Comparison of ENCODE assay signal across 20 cellular contexts in genomic region chr7:4800926-4801838, GRCh38. TPM values are rescaled to one million over a fixed set of nuclear protein-coding genes. Genes with fewer than 3 reads are reported as not detected.
DNase-seq lines count a peak whose midpoint lies in the region; ATAC-seq, FAIRE-seq and TF ChIP-seq lines count a peak whose summit lies in the region.
"Had no signal": no experiment of that assay in that cellular context is flagged by ENCODE, and none has a peak within 500 bp of the region (broad histone marks: within the 10 kb centered on the region; RNA-seq: fewer than 3 reads in every experiment).

No MANE protein-coding gene starts in this region.

- H2BK5ac ChIP-seq in mesenchymal stem cell (ENCODE audit: low read depth, low read length, poor library complexity, severe bottlenecking) = no peak overlapping the region

- no peak overlapping the region for H3K4ac ChIP-seq in mesenchymal stem cell (ENCODE audit: low read depth in 1 of 2, low read length in 2 of 2)

- H3K27me3 ChIP-seq in HepG2 (ENCODE audit: control insufficient read depth in 1 of 2, insufficient read depth in 2 of 2, low read length in 2 of 2) = peaks cover 1 to 25% of the 10 kb centered on the region in 2 experiments; a peak in 3 of 5 replicates
- no peaks in the 10 kb centered on the region for H3K27me3 ChIP-seq in right lobe of liver
- H3K27me3 ChIP-seq in RWPE2 (ENCODE audit: insufficient read depth, poor library complexity, severe bottlenecking) = peaks cover under 1% of the 10 kb centered on the region
- H3K27me3 ChIP-seq in mesenchymal stem cell (ENCODE audit: control insufficient read depth in 1 of 2, insufficient read depth in 1 of 2, low read length in 2 of 2) = peaks cover 0 to 10% of the 10 kb centered on the region in 2 experiments
- H3K27me3 ChIP-seq: testis had no signal

- H3K27ac ChIP-seq in HepG2 (ENCODE audit: extremely low read length, insufficient read depth, low read length) = no peak overlapping the region
- no peak overlapping the region for H3K27ac ChIP-seq in right lobe of liver
- H3K27ac ChIP-seq in RWPE2 (ENCODE audit: poor library complexity, severe bottlenecking) = no peak overlapping the region
- no peak overlapping the region for H3K27ac ChIP-seq in mesenchymal stem cell (ENCODE audit: low read length, poor library complexity, severe bottlenecking)
- H3K27ac ChIP-seq: GM23248, testis had no signal

- H3K9me3 ChIP-seq in HepG2 (ENCODE audit: low read length) (no peaks in the 10 kb centered on the region), right lobe of liver (no peaks in the 10 kb centered on the region), RWPE2 (ENCODE audit: severe bottlenecking) (no peaks in the 10 kb centered on the region), mesenchymal stem cell (ENCODE audit: control insufficient read depth, low read length) (no peaks in the 10 kb centered on the region)
- H3K9me3 ChIP-seq: testis had no signal

- no peak overlapping the region for H4K8ac ChIP-seq in mesenchymal stem cell (ENCODE audit: low read length)

- no peak overlapping the region for H3K9ac ChIP-seq in HepG2 (ENCODE audit: insufficient read depth, low read depth, low read length)
- H3K9ac ChIP-seq in mesenchymal stem cell (ENCODE audit: low read length) = no peak overlapping the region
- H3K9ac ChIP-seq: GM23248 had no signal

- H2BK15ac ChIP-seq in mesenchymal stem cell (ENCODE audit: low read depth, poor library complexity, severe bottlenecking) = no peak overlapping the region

- H3K4me1 Mint-ChIP-seq in stimulated activated naive CD8-positive, alpha-beta T cell treated with anti-CD3 and anti-CD28 coated beads, Interleukin-15, amount 100 ng/mL, for 72 hours = peaks cover 5% of the 10 kb centered on the region

- 39% methylated on average over 10 of the region's 27 CpGs for WGBS in HepG2 (ENCODE audit: low lambda C conversion rate)
- no CpG with 5 or more reads among the region's 27 CpGs for WGBS in right lobe of liver (ENCODE audit: insufficient coverage, low coverage, low lambda C conversion rate, missing lambda C conversion rate)
- WGBS in mesenchymal stem cell = 92% methylated on average over 27 of the region's 27 CpGs

- intact Hi-C loops in HepG2 (cut with micrococcal nuclease; ENCODE audit: unreplicated experiment) = no loop called here
- intact Hi-C loops in right lobe of liver (cut with DNase I) = loop anchor here (5.0 to 10.0 kb wide), 2 partner anchors 281 to 284 kb away; no protein-coding TSS in a partner anchor

- H3K36me3 ChIP-seq in HepG2 (replicated peaks in 1 of 2; ENCODE audit: control insufficient read depth in 1 of 2, insufficient read depth in 2 of 2, low read length in 2 of 2) (no peaks in the 10 kb centered on the region), right lobe of liver (no peaks in the 10 kb centered on the region), RWPE2 (ENCODE audit: low read depth) (no peaks in the 10 kb centered on the region), mesenchymal stem cell (ENCODE audit: control insufficient read depth in 1 of 2, insufficient read depth in 2 of 2, low read depth in 1 of 2, low read length in 2 of 2) (no peaks in the 10 kb centered on the region)

- peak overlapping the region; percentile 47 for H4K91ac ChIP-seq in mesenchymal stem cell (ENCODE audit: low read length)

- no peak for TF ChIP-seq CTCF in HepG2 (CRISPR knock-in tag; IDR thresholded peaks at IDR 0.05)
- TF ChIP-seq CTCF in right lobe of liver (IDR thresholded peaks at IDR 0.05) = no peak
- TF ChIP-seq CTCF in RWPE2 (IDR thresholded peaks at IDR 0.05; ENCODE audit: poor library complexity, severe bottlenecking) = no peak

- no peak overlapping the region for H3K23ac ChIP-seq in mesenchymal stem cell (ENCODE audit: low read length in 2 of 2)

- POLR2A ChIA-PET in HepG2 (lab: Yijun Ruan, JAX) = no interaction called here

- H3K4me2 ChIP-seq in HepG2 (ENCODE audit: low read depth, low read length) (no peak overlapping the region), mesenchymal stem cell (ENCODE audit: low read length, poor library complexity, severe bottlenecking) (no peak overlapping the region)
- H3K4me2 ChIP-seq: smooth muscle cell had no signal

- no peak overlapping the region for H2BK12ac ChIP-seq in mesenchymal stem cell (ENCODE audit: low read length in 2 of 2)

- H2AFZ ChIP-seq in HepG2 (ENCODE audit: low read length) (no peak overlapping the region), mesenchymal stem cell (ENCODE audit: low read depth, low read length) (no peak overlapping the region)
- H2AFZ ChIP-seq: GM23248 had no signal

- 0 out of 3 replicates have a peak, but pooled peaks have one; percentile 4 for ATAC-seq in HepG2
- ATAC-seq in right lobe of liver = no peak
- peak; percentile 23; the same call in 2 of the 3 replicates for ATAC-seq in RWPE2 (ENCODE audit: low read depth)
- ATAC-seq in stimulated activated naive CD8-positive, alpha-beta T cell treated with anti-CD3 and anti-CD28 coated beads, Interleukin-15, amount 100 ng/mL, for 72 hours = peak; percentile 15
- ATAC-seq in HG03469 (IDR thresholded peaks at IDR 0.05; ENCODE audit: unreplicated experiment) = no peak
- no peak for ATAC-seq in GM18520 (IDR thresholded peaks at IDR 0.05; ENCODE audit: unreplicated experiment)

- no peak overlapping the region for H3K4me3 Mint-ChIP-seq in stimulated activated naive CD8-positive, alpha-beta T cell treated with anti-CD3 and anti-CD28 coated beads, Interleukin-15, amount 100 ng/mL, for 72 hours

- no peak overlapping the region for H3K4me3 ChIP-seq in HepG2 (replicated peaks in 1 of 3; ENCODE audit: insufficient read depth in 1 of 3, low read depth in 2 of 3, low read length in 3 of 3)
- H3K4me3 ChIP-seq in right lobe of liver = no peak overlapping the region
- H3K4me3 ChIP-seq in RWPE2 (ENCODE audit: severe bottlenecking) = no peak overlapping the region
- H3K4me3 ChIP-seq in mesenchymal stem cell (ENCODE audit: insufficient read depth in 1 of 2, low read depth in 1 of 2, low read length in 2 of 2) = no peak overlapping the region
- H3K4me3 ChIP-seq: GM23248, lung, smooth muscle cell, testis had no signal

- H4K20me1 ChIP-seq in HepG2 (ENCODE audit: insufficient read depth, low read length) = no peaks in the 10 kb centered on the region

- H3K18ac ChIP-seq in mesenchymal stem cell (ENCODE audit: low read depth in 1 of 2, low read length in 2 of 2) = no peak overlapping the region

- H2AK5ac ChIP-seq in mesenchymal stem cell (ENCODE audit: low read length, severe bottlenecking) = no peak overlapping the region

- H3K9me3 Mint-ChIP-seq in stimulated activated naive CD8-positive, alpha-beta T cell treated with anti-CD3 and anti-CD28 coated beads, Interleukin-15, amount 100 ng/mL, for 72 hours = no peaks in the 10 kb centered on the region

- DNase-seq in HepG2 (ENCODE audit: low spot score) (no peak), right lobe of liver (no peak), RWPE2 (ENCODE audit: low spot score) (peak; percentile 55), mesenchymal stem cell (no peak), HT-29 (ENCODE audit: low spot score) (no peak)
- no peak for DNase-seq in stimulated activated naive CD8-positive, alpha-beta T cell treated with anti-CD3 and anti-CD28 coated beads, Interleukin-15, amount 100 ng/mL, for 72 hours
- DNase-seq: activated effector memory CD4-positive, alpha-beta T cell treated with anti-CD3 and anti-CD28 coated beads, Interleukin-2, amount 50 U/mL, for 16 hours; GM23248; kidney glomerular epithelial cell; NCI-H1694; NCI-H774; nucleus accumbens; SHP77; testis had no signal

- no peak overlapping the region for H3K14ac ChIP-seq in mesenchymal stem cell (ENCODE audit: low read length in 2 of 2)

- TF ChIP-seq EP300 in HepG2 (IDR thresholded peaks at IDR 0.05; ENCODE audit: low read depth in 2 of 2, low read length in 2 of 2) (no peak), HepG2 (CRISPR knock-in tag; IDR thresholded peaks at IDR 0.05; ENCODE audit: borderline replicate concordance) (no peak)

- CTCF ChIA-PET in HepG2 (lab: Yijun Ruan, JAX; ENCODE audit: low intra/inter-chr PET ratio, low total read pairs) = no interaction called here

- no peak for TF ChIP-seq POLR2A in HepG2 (IDR thresholded peaks at IDR 0.05; ENCODE audit: insufficient read depth in 1 of 2, low read depth in 2 of 2, low read length in 2 of 2)
- no peak for TF ChIP-seq POLR2A in right lobe of liver (IDR thresholded peaks at IDR 0.05)

- TF ChIP-seq RAD21 in HepG2 (CRISPR knock-in tag; IDR thresholded peaks at IDR 0.05) = no peak

- no peak overlapping the region for H2BK120ac ChIP-seq in mesenchymal stem cell (ENCODE audit: low read depth, low read length)

- H3K27ac Mint-ChIP-seq in stimulated activated naive CD8-positive, alpha-beta T cell treated with anti-CD3 and anti-CD28 coated beads, Interleukin-15, amount 100 ng/mL, for 72 hours = no peak overlapping the region

- H3K27me3 Mint-ChIP-seq in stimulated activated naive CD8-positive, alpha-beta T cell treated with anti-CD3 and anti-CD28 coated beads, Interleukin-15, amount 100 ng/mL, for 72 hours = no peaks in the 10 kb centered on the region

- no TSS peak for BruUV-seq in HepG2 (replicated peaks; lab: Mats Ljungman, UMichigan)

- in situ Hi-C loops in HepG2 (cut with HindIII; ENCODE audit: extremely low pct_ligation_motif_present, low pct_unique_long_range_greater_than_20kb) = no loop called here

- FAIRE-seq in HepG2 (lab: Jason Lieb, UNC) = no peak
- FAIRE-seq: D721Med, endothelial cell of umbilical vein had no signal

- no peaks in the 10 kb centered on the region for H3K79me1 ChIP-seq in mesenchymal stem cell (replicated peaks; ENCODE audit: low read length, poor library complexity, severe bottlenecking)

- H3K79me2 ChIP-seq in HepG2 (ENCODE audit: insufficient read depth, low read length) = no peaks in the 10 kb centered on the region

- H3K4me1 ChIP-seq in HepG2 (ENCODE audit: insufficient read depth, low read length) = peaks cover 14% of the 10 kb centered on the region
- no peaks in the 10 kb centered on the region for H3K4me1 ChIP-seq in right lobe of liver
- no peaks in the 10 kb centered on the region for H3K4me1 ChIP-seq in RWPE2 (ENCODE audit: insufficient read depth, poor library complexity, severe bottlenecking)
- peaks cover 9% of the 10 kb centered on the region for H3K4me1 ChIP-seq in mesenchymal stem cell (ENCODE audit: control insufficient read depth, insufficient read depth, low read depth, low read length)

RNA-seq across cellular contexts. Expression of gene AP5Z1, which starts 25.8 kb away (rescaled TPM):
- total RNA-seq in HepG2 (2016; rRNA removed; fragmentation: Illumina TruSeq; extraction: Trizol) = 7.4 and 15.1 TPM in 2 replicates
- total RNA-seq in HepG2 (2016; cell fraction: cytosol; rRNA removed; fragmentation: Illumina TruSeq; extraction: Trizol; ENCODE audit: low read depth) = 3.5 and 6.4 TPM in 2 replicates
- 7.5 and 15.3 TPM in 2 replicates for total RNA-seq in HepG2 (2016; cell fraction: insoluble cytoplasmic fraction; rRNA removed; fragmentation: Illumina TruSeq; extraction: Trizol)
- total RNA-seq in HepG2 (2016; cell fraction: membrane; rRNA removed; fragmentation: Illumina TruSeq; extraction: Trizol) = 4.1 and 5.0 TPM in 2 replicates
- 18.0 and 18.9 TPM in 2 replicates for total RNA-seq in HepG2 (2016; cell fraction: nucleus; rRNA removed; fragmentation: Illumina TruSeq; extraction: Trizol)
- polyA plus RNA-seq in HepG2 (2011; rRNA removed) = 9.3 and 16.0 TPM in 2 replicates
- 3.8 and 7.7 TPM in 2 replicates for polyA plus RNA-seq in HepG2 (2011; cell fraction: cytosol; rRNA removed)
- 83.4 and 101 TPM in 2 replicates for polyA plus RNA-seq in HepG2 (2011; cell fraction: nucleus; rRNA removed)
- 5.9 and 7.4 TPM in 2 replicates for polyA plus RNA-seq in HepG2 (2012)
- 1.8 and 2.1 TPM in 2 replicates for polyA plus RNA-seq in HepG2 (2016; cell fraction: cytosol; fragmentation: Illumina TruSeq; extraction: Trizol; ENCODE audit: low read depth)
- polyA plus RNA-seq in HepG2 (2016; cell fraction: insoluble cytoplasmic fraction; fragmentation: Illumina TruSeq; extraction: Trizol; ENCODE audit: low read depth) = 7.7 and 9.3 TPM in 2 replicates
- 3.1 and 4.0 TPM in 2 replicates for polyA plus RNA-seq in HepG2 (2016; cell fraction: membrane; fragmentation: Illumina TruSeq; extraction: Trizol; ENCODE audit: low read depth)
- 42.6 and 43.4 TPM in 2 replicates for polyA plus RNA-seq in HepG2 (2016; cell fraction: nucleus; fragmentation: Illumina TruSeq; extraction: Trizol; ENCODE audit: insufficient read depth, low read depth)
- polyA minus RNA-seq in HepG2 (2011; rRNA and poly(A)+ RNA removed; ENCODE audit: low replicate concordance) = 14.8 and 17.9 TPM in 2 replicates
- polyA minus RNA-seq in HepG2 (2011; cell fraction: cytosol; rRNA and poly(A)+ RNA removed) = 6.2 and 7.0 TPM in 2 replicates
- polyA minus RNA-seq in HepG2 (2011; cell fraction: nucleus; rRNA and poly(A)+ RNA removed) = 28.0 and 28.3 TPM in 2 replicates
- 10 to 100 TPM in 5 of 6 experiments, 1 to 10 TPM in 1; 9.7 to 23.6 (median 14.2) TPM for total RNA-seq in right lobe of liver
- polyA plus RNA-seq in mesenchymal stem cell (2013, experiment 1 of 2) = 30.2 TPM
- 30.0 TPM for polyA plus RNA-seq in mesenchymal stem cell (2013, experiment 2 of 2)
- total RNA-seq in HT-29 (2014; rRNA removed; shearing (Covaris generic)) = 74.5 and 81.3 TPM in 2 replicates

Comparison
In these comparisons a context has a peak if more than half of its experiments do, and no peak if none do; other contexts are left out.
1. ATAC-seq: peak in HepG2 (single experiment), RWPE2 (single experiment) and stimulated activated naive CD8-positive, alpha-beta T cell treated with anti-CD3 and anti-CD28 coated beads, Interleukin-15, amount 100 ng/mL, for 72 hours (single experiment); none in right lobe of liver (0 of 4), HG03469 (single experiment) and GM18520 (single experiment).